In the genomic region with DNA sequence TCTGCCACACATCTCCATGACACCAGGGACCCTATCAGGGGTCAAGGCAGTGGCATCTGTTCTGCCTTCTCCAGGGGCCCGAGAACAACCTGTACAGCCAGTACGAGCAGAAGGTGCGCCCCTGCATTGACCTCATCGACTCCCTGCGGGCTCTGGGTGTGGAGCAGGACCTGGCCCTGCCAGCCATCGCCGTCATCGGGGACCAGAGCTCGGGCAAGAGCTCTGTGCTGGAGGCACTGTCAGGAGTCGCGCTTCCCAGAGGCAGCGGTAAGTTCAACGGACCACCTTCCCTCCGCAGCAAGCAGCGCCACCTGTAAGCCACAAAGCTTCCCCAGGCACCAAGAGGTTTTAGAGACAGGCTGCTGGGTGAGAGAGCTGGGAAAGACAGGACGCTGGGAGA, we compare ENCODE assay signal across 20 cellular contexts. TPM values are rescaled to one million over a fixed set of nuclear protein-coding genes. Genes with fewer than 3 reads are reported as not detected.
DNase-seq lines count a peak whose midpoint lies in the region; ATAC-seq and TF ChIP-seq lines count a peak whose summit lies in the region.
"Had no signal": no experiment of that assay in that cellular context is flagged by ENCODE, and none has a peak within 500 bp of the region (broad histone marks: within the 10 kb centered on the region; RNA-seq: fewer than 3 reads in every experiment).

No MANE protein-coding gene starts in this region.

- H3K27ac ChIP-seq in esophagus squamous epithelium, result peak overlapping the region in 3 of 4 donors; percentile 35 to 79 (median 70)
- H3K27ac ChIP-seq: BLaER1 treated with 17β-estradiol and CSF1 and Interleukin-3, amounts not matched to agents 10 nM and 100 nM; HL-60; PC-9; RWPE1 had no signal

- H3K27me3 Mint-ChIP-seq in activated naive CD8-positive, alpha-beta T cell treated with anti-CD3 and anti-CD28 coated beads, Interleukin-2, amount 10 ng/mL, durations not matched to agents 7 days and 5 days, result no peaks in the 10 kb centered on the region
- no peaks in the 10 kb centered on the region for H3K27me3 Mint-ChIP-seq in activated naive CD8-positive, alpha-beta T cell treated with anti-CD3 and anti-CD28 coated beads for 36 hours
- H3K27me3 Mint-ChIP-seq in T-helper 17 cell (no peaks in the 10 kb centered on the region), immature natural killer cell (ENCODE audit: low read depth in 3 of 3) (no peaks in the 10 kb centered on the region)

- ATAC-seq in activated naive CD8-positive, alpha-beta T cell treated with anti-CD3 and anti-CD28 coated beads, Interleukin-2, amount 10 ng/mL, durations not matched to agents 7 days and 5 days (ENCODE audit: low read depth), result no peak
- ATAC-seq in T-helper 17 cell (no peak), HG03135 (IDR thresholded peaks at IDR 0.05; ENCODE audit: unreplicated experiment) (no peak)
- no peak for ATAC-seq in stimulated activated effector memory CD8-positive, alpha-beta T cell treated with anti-CD3 and anti-CD28 coated beads, Interleukin-12 subunit alpha, Interleukin-12 subunit beta, amount 100 ng/mL, for 72 hours

- H3K36me3 ChIP-seq in esophagus squamous epithelium, result peaks cover 0 to 61% (median 0%) of the 10 kb centered on the region in 3 donors

- H3K27ac Mint-ChIP-seq in activated naive CD8-positive, alpha-beta T cell treated with anti-CD3 and anti-CD28 coated beads, Interleukin-2, amount 10 ng/mL, durations not matched to agents 7 days and 5 days, result peak overlapping the region; percentile 60
- no peak overlapping the region for H3K27ac Mint-ChIP-seq in activated naive CD8-positive, alpha-beta T cell treated with anti-CD3 and anti-CD28 coated beads for 36 hours
- H3K27ac Mint-ChIP-seq in T-helper 17 cell (peak overlapping the region; percentile 84), immature natural killer cell (no peak overlapping the region)
- peak overlapping the region; percentile 65 for H3K27ac Mint-ChIP-seq in stimulated activated effector memory CD8-positive, alpha-beta T cell treated with anti-CD3 and anti-CD28 coated beads, Interleukin-12 subunit alpha, Interleukin-12 subunit beta, amount 100 ng/mL, for 72 hours

- no peak overlapping the region for H3K4me3 Mint-ChIP-seq in activated naive CD8-positive, alpha-beta T cell treated with anti-CD3 and anti-CD28 coated beads, Interleukin-2, amount 10 ng/mL, durations not matched to agents 7 days and 5 days
- H3K4me3 Mint-ChIP-seq in activated naive CD8-positive, alpha-beta T cell treated with anti-CD3 and anti-CD28 coated beads for 36 hours, result no peak overlapping the region
- H3K4me3 Mint-ChIP-seq in T-helper 17 cell (no peak overlapping the region), immature natural killer cell (no peak overlapping the region)
- no peak overlapping the region for H3K4me3 Mint-ChIP-seq in stimulated activated effector memory CD8-positive, alpha-beta T cell treated with anti-CD3 and anti-CD28 coated beads, Interleukin-12 subunit alpha, Interleukin-12 subunit beta, amount 100 ng/mL, for 72 hours

- peaks cover 42% of the 10 kb centered on the region for H3K36me3 Mint-ChIP-seq in activated naive CD8-positive, alpha-beta T cell treated with anti-CD3 and anti-CD28 coated beads, Interleukin-2, amount 10 ng/mL, durations not matched to agents 7 days and 5 days
- H3K36me3 Mint-ChIP-seq in activated naive CD8-positive, alpha-beta T cell treated with anti-CD3 and anti-CD28 coated beads for 36 hours, result peaks cover 11% of the 10 kb centered on the region
- H3K36me3 Mint-ChIP-seq in T-helper 17 cell (ENCODE audit: low read depth), result peaks cover 15% of the 10 kb centered on the region
- peaks cover 5% of the 10 kb centered on the region for H3K36me3 Mint-ChIP-seq in stimulated activated effector memory CD8-positive, alpha-beta T cell treated with anti-CD3 and anti-CD28 coated beads, Interleukin-12 subunit alpha, Interleukin-12 subunit beta, amount 100 ng/mL, for 72 hours
- peaks cover 0 to 40% (median 33%) of the 10 kb centered on the region in 3 donors for H3K36me3 Mint-ChIP-seq in immature natural killer cell

- POLR2A ChIA-PET in activated naive CD8-positive, alpha-beta T cell treated with anti-CD3 and anti-CD28 coated beads, Interleukin-2, amount 10 ng/mL, durations not matched to agents 7 days and 5 days (lab: Charles Lee), result interaction anchor here (4.1 kb wide), 1 partner anchor 15 kb away, joined by 16 read pairs; a partner anchor contains a TSS

- TF ChIP-seq CTCF in esophagus squamous epithelium (IDR thresholded peaks at IDR 0.05), result no peak

- peak overlapping the region in 1 of 4 donors; percentile 23 for H3K4me3 ChIP-seq in esophagus squamous epithelium
- H3K4me3 ChIP-seq: BLaER1 treated with 17β-estradiol and CSF1 and Interleukin-3, amounts not matched to agents 10 nM and 100 nM; PC-9 had no signal

- peaks cover 11% of the 10 kb centered on the region for H3K4me1 Mint-ChIP-seq in activated naive CD8-positive, alpha-beta T cell treated with anti-CD3 and anti-CD28 coated beads, Interleukin-2, amount 10 ng/mL, durations not matched to agents 7 days and 5 days
- H3K4me1 Mint-ChIP-seq in activated naive CD8-positive, alpha-beta T cell treated with anti-CD3 and anti-CD28 coated beads for 36 hours, result peaks cover 12% of the 10 kb centered on the region
- peaks cover 25% of the 10 kb centered on the region for H3K4me1 Mint-ChIP-seq in T-helper 17 cell
- H3K4me1 Mint-ChIP-seq in stimulated activated effector memory CD8-positive, alpha-beta T cell treated with anti-CD3 and anti-CD28 coated beads, Interleukin-12 subunit alpha, Interleukin-12 subunit beta, amount 100 ng/mL, for 72 hours, result peaks cover 17% of the 10 kb centered on the region
- peaks cover 5 to 13% of the 10 kb centered on the region in 2 donors for H3K4me1 Mint-ChIP-seq in immature natural killer cell

- no peaks in the 10 kb centered on the region for H3K9me3 ChIP-seq in T-helper 17 cell (ENCODE audit: control insufficient read depth, low read length, poor library complexity, severe bottlenecking)
- no peaks in the 10 kb centered on the region for H3K9me3 ChIP-seq in esophagus squamous epithelium

- WGBS in esophagus squamous epithelium, 2 donors, result 88 to 100% methylated on average over 1 of the region's 16 CpGs

- no peaks in the 10 kb centered on the region for H3K27me3 ChIP-seq in esophagus squamous epithelium
- H3K27me3 ChIP-seq: BLaER1 treated with 17β-estradiol and CSF1 and Interleukin-3, amounts not matched to agents 10 nM and 100 nM had no signal

- no peak for DNase-seq in activated naive CD8-positive, alpha-beta T cell treated with anti-CD3 and anti-CD28 coated beads, Interleukin-2, amount 10 ng/mL, durations not matched to agents 7 days and 5 days
- DNase-seq in activated naive CD8-positive, alpha-beta T cell treated with anti-CD3 and anti-CD28 coated beads for 36 hours, result no peak
- DNase-seq in T-helper 17 cell (no peak), esophagus squamous epithelium (lab: John Stamatoyannopoulos, UW) (no peak), immature natural killer cell (no peak), NCI-H82 treated with DMSO at 0.1 percent for 48 hours (lab: John Stamatoyannopoulos, UW; ENCODE audit: unreplicated experiment) (no peak)
- DNase-seq in stimulated activated effector memory CD8-positive, alpha-beta T cell treated with anti-CD3 and anti-CD28 coated beads, Interleukin-12 subunit alpha, Interleukin-12 subunit beta, amount 100 ng/mL, for 72 hours (ENCODE audit: low spot score in 2 of 2), result no peak
- DNase-seq: DMS79, HCEC 1CT, IMR-90, NCI-H1417 treated with DMSO at 0.1 percent for 48 hours, NCI-H2029, NCI-H345, NCI-H524 treated with DMSO at 0.1 percent for 48 hours, PC-9, SIG-M5 had no signal

- H3K4me1 ChIP-seq in esophagus squamous epithelium, result peaks cover 0 to 44% (median 3%) of the 10 kb centered on the region in 3 donors

- no peak for TF ChIP-seq POLR2A in esophagus squamous epithelium (IDR thresholded peaks at IDR 0.05)

- intact Hi-C loops in esophagus squamous epithelium (cut with DNase I), result no loop called here

- no peaks in the 10 kb centered on the region for H3K9me3 Mint-ChIP-seq in activated naive CD8-positive, alpha-beta T cell treated with anti-CD3 and anti-CD28 coated beads, Interleukin-2, amount 10 ng/mL, durations not matched to agents 7 days and 5 days
- no peaks in the 10 kb centered on the region for H3K9me3 Mint-ChIP-seq in activated naive CD8-positive, alpha-beta T cell treated with anti-CD3 and anti-CD28 coated beads for 36 hours
- H3K9me3 Mint-ChIP-seq in stimulated activated effector memory CD8-positive, alpha-beta T cell treated with anti-CD3 and anti-CD28 coated beads, Interleukin-12 subunit alpha, Interleukin-12 subunit beta, amount 100 ng/mL, for 72 hours, result no peaks in the 10 kb centered on the region
- H3K9me3 Mint-ChIP-seq in immature natural killer cell, result no peaks in the 10 kb centered on the region

RNA-seq across cellular contexts. Expression of a gene that starts 15.9 kb away (rescaled TPM):
- 100 to 1,000 TPM; 103 to 106 TPM for total RNA-seq in activated naive CD8-positive, alpha-beta T cell treated with anti-CD3 and anti-CD28 coated beads, Interleukin-2, amount 10 ng/mL, durations not matched to agents 7 days and 5 days
- 10 to 100 TPM; 30.2 to 31.3 TPM for total RNA-seq in activated naive CD8-positive, alpha-beta T cell treated with anti-CD3 and anti-CD28 coated beads for 36 hours
- total RNA-seq in T-helper 17 cell (10 to 100 TPM; 86.4 to 97.2 TPM), esophagus squamous epithelium (10 to 100 TPM in 1 of 4 donors, 1 to 10 TPM in 3; 4.3 to 23.5 (median 8.5) TPM)
- 10 to 100 TPM in 2 of 3 donors, 1 to 10 TPM in 1; 4.0 to 24.2 (median 11.1) TPM for polyA plus RNA-seq in immature natural killer cell

RNA-seq across cellular contexts. Expression of a gene that starts 48.3 kb away (rescaled TPM):
- 100 to 1,000 TPM; 609 to 666 TPM for total RNA-seq in activated naive CD8-positive, alpha-beta T cell treated with anti-CD3 and anti-CD28 coated beads, Interleukin-2, amount 10 ng/mL, durations not matched to agents 7 days and 5 days
- total RNA-seq in activated naive CD8-positive, alpha-beta T cell treated with anti-CD3 and anti-CD28 coated beads for 36 hours, result 100 to 1,000 TPM; 108 to 109 TPM
- total RNA-seq in T-helper 17 cell (10 to 100 TPM; 58.6 to 75.9 TPM), esophagus squamous epithelium (10 to 100 TPM; 29.7 to 90.2 (median 40.9) TPM)
- 10 to 100 TPM; 27.5 to 58.1 (median 32.1) TPM for polyA plus RNA-seq in immature natural killer cell

Comparison
In these comparisons a context has a peak if more than half of its experiments do, and no peak if none do; other contexts are left out.
1. H3K27ac Mint-ChIP-seq: peak in activated naive CD8-positive, alpha-beta T cell treated with anti-CD3 and anti-CD28 coated beads, Interleukin-2, amount 10 ng/mL, durations not matched to agents 7 days and 5 days (single experiment), T-helper 17 cell (single experiment) and stimulated activated effector memory CD8-positive, alpha-beta T cell treated with anti-CD3 and anti-CD28 coated beads, Interleukin-12 subunit alpha, Interleukin-12 subunit beta, amount 100 ng/mL, for 72 hours (single experiment); none in activated naive CD8-positive, alpha-beta T cell treated with anti-CD3 and anti-CD28 coated beads for 36 hours (single experiment) and immature natural killer cell (0 of 6).
2. RNA of a gene that starts 48.3 kb away (total RNA-seq): 609 to 666 TPM in activated naive CD8-positive, alpha-beta T cell treated with anti-CD3 and anti-CD28 coated beads, Interleukin-2, amount 10 ng/mL, durations not matched to agents 7 days and 5 days; 108 to 109 TPM in activated naive CD8-positive, alpha-beta T cell treated with anti-CD3 and anti-CD28 coated beads for 36 hours, 58.6 to 75.9 TPM in T-helper 17 cell and 29.7 to 90.2 TPM in esophagus squamous epithelium; every median in the first group is over 4 times any median in the second.